In genomic region chr17:42407289-42407836, GRCh38 we compare ENCODE assay signal across 1 cellular context.
TF ChIP-seq lines count a peak whose summit lies in the region.

No MANE protein-coding gene starts in this region.

TF ChIP-seq in HepG2, 621 proteins besides CTCF, POLR2A, EP300 and RAD21 (continued from another document and continues in another):
- TF ChIP-seq, protein P1, sequence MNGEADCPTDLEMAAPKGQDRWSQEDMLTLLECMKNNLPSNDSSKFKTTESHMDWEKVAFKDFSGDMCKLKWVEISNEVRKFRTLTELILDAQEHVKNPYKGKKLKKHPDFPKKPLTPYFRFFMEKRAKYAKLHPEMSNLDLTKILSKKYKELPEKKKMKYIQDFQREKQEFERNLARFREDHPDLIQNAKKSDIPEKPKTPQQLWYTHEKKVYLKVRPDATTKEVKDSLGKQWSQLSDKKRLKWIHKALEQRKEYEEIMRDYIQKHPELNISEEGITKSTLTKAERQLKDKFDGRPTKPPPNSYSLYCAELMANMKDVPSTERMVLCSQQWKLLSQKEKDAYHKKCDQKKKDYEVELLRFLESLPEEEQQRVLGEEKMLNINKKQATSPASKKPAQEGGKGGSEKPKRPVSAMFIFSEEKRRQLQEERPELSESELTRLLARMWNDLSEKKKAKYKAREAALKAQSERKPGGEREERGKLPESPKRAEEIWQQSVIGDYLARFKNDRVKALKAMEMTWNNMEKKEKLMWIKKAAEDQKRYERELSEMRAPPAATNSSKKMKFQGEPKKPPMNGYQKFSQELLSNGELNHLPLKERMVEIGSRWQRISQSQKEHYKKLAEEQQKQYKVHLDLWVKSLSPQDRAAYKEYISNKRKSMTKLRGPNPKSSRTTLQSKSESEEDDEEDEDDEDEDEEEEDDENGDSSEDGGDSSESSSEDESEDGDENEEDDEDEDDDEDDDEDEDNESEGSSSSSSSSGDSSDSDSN (CRISPR knock-in tag; IDR thresholded peaks at IDR 0.05): no peak
- TF ChIP-seq MLLT10 (CRISPR knock-in tag; IDR thresholded peaks at IDR 0.05) (no peak), SOX13 (IDR thresholded peaks at IDR 0.05) (no peak), SOX13 (CRISPR knock-in tag; conservative IDR thresholded peaks at IDR 0.05 in 1 of 2, IDR thresholded peaks at IDR 0.05 in 1 of 2) (no peak), FUBP1 (CRISPR knock-in tag; IDR thresholded peaks at IDR 0.05; ENCODE audit: borderline replicate concordance) (no peak), ZFP37 (CRISPR knock-in tag; IDR thresholded peaks at IDR 0.05; ENCODE audit: borderline replicate concordance) (no peak), TERF1 (CRISPR knock-in tag; IDR thresholded peaks at IDR 0.05) (no peak), RNF2 (conservative IDR thresholded peaks at IDR 0.05; ENCODE audit: low read depth) (no peak), ZBTB8A (CRISPR knock-in tag; IDR thresholded peaks at IDR 0.05; ENCODE audit: borderline replicate concordance, low read depth) (no peak), GATAD1 (CRISPR knock-in tag; IDR thresholded peaks at IDR 0.05) (0 out of 2 replicates have a peak, but pooled peaks have one; percentile 43), ZNF788 (CRISPR knock-in tag; IDR thresholded peaks at IDR 0.05; ENCODE audit: borderline replicate concordance) (no peak), MEF2D (CRISPR knock-in tag; IDR thresholded peaks at IDR 0.05) (no peak), ZNF234 (CRISPR knock-in tag; conservative IDR thresholded peaks at IDR 0.05) (no peak), ZNF878 (CRISPR knock-in tag; IDR thresholded peaks at IDR 0.05) (no peak), ZNF235 (CRISPR knock-in tag; IDR thresholded peaks at IDR 0.05; ENCODE audit: borderline replicate concordance) (no peak), SMARCC2 (IDR thresholded peaks at IDR 0.05) (no peak), NPAS2 (CRISPR knock-in tag; IDR thresholded peaks at IDR 0.05; ENCODE audit: borderline replicate concordance) (no peak), ZKSCAN8 (CRISPR knock-in tag; IDR thresholded peaks at IDR 0.05; ENCODE audit: borderline replicate concordance) (no peak), HOXA3 (CRISPR knock-in tag; IDR thresholded peaks at IDR 0.05) (no peak), SAP130 (CRISPR knock-in tag; IDR thresholded peaks at IDR 0.05; ENCODE audit: low read depth) (0 out of 2 replicates have a peak, but pooled peaks have one; percentile 25), MBNL3 (CRISPR knock-in tag; conservative IDR thresholded peaks at IDR 0.05) (no peak), ZNF446 (CRISPR knock-in tag; IDR thresholded peaks at IDR 0.05) (no peak), NR0B2 (CRISPR knock-in tag; IDR thresholded peaks at IDR 0.05) (no peak), ETV6 (CRISPR knock-in tag; conservative IDR thresholded peaks at IDR 0.05) (no peak), TP53 (CRISPR knock-in tag; conservative IDR thresholded peaks at IDR 0.05) (no peak), IKZF4 (CRISPR knock-in tag; IDR thresholded peaks at IDR 0.05; ENCODE audit: borderline replicate concordance, low read depth, not compliant biosample characterization) (no peak), HHEX (CRISPR knock-in tag; IDR thresholded peaks at IDR 0.05) (no peak), ZNF564 (CRISPR knock-in tag; IDR thresholded peaks at IDR 0.05) (no peak), ZNF552 (CRISPR knock-in tag; IDR thresholded peaks at IDR 0.05; ENCODE audit: borderline replicate concordance) (no peak), MTF2 (CRISPR knock-in tag; IDR thresholded peaks at IDR 0.05; ENCODE audit: borderline replicate concordance) (no peak), ZNF800 (CRISPR knock-in tag; IDR thresholded peaks at IDR 0.05) (no peak), RXRA (CRISPR knock-in tag; IDR thresholded peaks at IDR 0.05) (no peak), ZSCAN22 (CRISPR knock-in tag; IDR thresholded peaks at IDR 0.05) (no peak), ZNF7 (CRISPR knock-in tag; IDR thresholded peaks at IDR 0.05) (no peak), HMG20A (CRISPR knock-in tag; IDR thresholded peaks at IDR 0.05; ENCODE audit: borderline replicate concordance) (no peak), ZKSCAN1 (IDR thresholded peaks at IDR 0.05; ENCODE audit: low read length) (no peak), SNRNP70 (IDR thresholded peaks at IDR 0.05; ENCODE audit: low read depth, low read length) (no peak), MXD3 (CRISPR knock-in tag; IDR thresholded peaks at IDR 0.05) (no peak)
- TF ChIP-seq, protein P2, sequence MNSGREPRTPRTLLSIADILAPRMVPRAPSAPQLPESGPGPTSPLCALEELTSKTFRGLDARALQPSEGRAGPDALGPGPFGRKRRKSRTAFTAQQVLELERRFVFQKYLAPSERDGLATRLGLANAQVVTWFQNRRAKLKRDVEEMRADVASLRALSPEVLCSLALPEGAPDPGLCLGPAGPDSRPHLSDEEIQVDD (CRISPR knock-in tag; IDR thresholded peaks at IDR 0.05; ENCODE audit: borderline replicate concordance): no peak
- TF ChIP-seq, protein P3, sequence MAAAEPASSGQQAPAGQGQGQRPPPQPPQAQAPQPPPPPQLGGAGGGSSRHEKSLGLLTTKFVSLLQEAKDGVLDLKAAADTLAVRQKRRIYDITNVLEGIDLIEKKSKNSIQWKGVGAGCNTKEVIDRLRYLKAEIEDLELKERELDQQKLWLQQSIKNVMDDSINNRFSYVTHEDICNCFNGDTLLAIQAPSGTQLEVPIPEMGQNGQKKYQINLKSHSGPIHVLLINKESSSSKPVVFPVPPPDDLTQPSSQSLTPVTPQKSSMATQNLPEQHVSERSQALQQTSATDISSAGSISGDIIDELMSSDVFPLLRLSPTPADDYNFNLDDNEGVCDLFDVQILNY (CRISPR knock-in tag; conservative IDR thresholded peaks at IDR 0.05): no peak
- TF ChIP-seq, protein P4, sequence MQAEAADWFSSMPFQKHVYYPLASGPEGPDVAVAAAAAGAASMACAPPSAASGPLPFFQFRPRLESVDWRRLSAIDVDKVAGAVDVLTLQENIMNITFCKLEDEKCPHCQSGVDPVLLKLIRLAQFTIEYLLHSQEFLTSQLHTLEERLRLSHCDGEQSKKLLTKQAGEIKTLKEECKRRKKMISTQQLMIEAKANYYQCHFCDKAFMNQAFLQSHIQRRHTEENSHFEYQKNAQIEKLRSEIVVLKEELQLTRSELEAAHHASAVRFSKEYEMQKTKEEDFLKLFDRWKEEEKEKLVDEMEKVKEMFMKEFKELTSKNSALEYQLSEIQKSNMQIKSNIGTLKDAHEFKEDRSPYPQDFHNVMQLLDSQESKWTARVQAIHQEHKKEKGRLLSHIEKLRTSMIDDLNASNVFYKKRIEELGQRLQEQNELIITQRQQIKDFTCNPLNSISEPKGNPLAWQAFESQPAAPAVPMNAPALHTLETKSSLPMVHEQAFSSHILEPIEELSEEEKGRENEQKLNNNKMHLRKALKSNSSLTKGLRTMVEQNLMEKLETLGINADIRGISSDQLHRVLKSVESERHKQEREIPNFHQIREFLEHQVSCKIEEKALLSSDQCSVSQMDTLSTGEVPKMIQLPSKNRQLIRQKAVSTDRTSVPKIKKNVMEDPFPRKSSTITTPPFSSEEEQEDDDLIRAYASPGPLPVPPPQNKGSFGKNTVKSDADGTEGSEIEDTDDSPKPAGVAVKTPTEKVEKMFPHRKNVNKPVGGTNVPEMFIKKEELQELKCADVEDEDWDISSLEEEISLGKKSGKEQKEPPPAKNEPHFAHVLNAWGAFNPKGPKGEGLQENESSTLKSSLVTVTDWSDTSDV (CRISPR knock-in tag; IDR thresholded peaks at IDR 0.05): no peak
- TF ChIP-seq, protein P5, sequence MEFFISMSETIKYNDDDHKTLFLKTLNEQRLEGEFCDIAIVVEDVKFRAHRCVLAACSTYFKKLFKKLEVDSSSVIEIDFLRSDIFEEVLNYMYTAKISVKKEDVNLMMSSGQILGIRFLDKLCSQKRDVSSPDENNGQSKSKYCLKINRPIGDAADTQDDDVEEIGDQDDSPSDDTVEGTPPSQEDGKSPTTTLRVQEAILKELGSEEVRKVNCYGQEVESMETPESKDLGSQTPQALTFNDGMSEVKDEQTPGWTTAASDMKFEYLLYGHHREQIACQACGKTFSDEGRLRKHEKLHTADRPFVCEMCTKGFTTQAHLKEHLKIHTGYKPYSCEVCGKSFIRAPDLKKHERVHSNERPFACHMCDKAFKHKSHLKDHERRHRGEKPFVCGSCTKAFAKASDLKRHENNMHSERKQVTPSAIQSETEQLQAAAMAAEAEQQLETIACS (CRISPR knock-in tag; IDR thresholded peaks at IDR 0.05): no peak
- TF ChIP-seq, protein P6, sequence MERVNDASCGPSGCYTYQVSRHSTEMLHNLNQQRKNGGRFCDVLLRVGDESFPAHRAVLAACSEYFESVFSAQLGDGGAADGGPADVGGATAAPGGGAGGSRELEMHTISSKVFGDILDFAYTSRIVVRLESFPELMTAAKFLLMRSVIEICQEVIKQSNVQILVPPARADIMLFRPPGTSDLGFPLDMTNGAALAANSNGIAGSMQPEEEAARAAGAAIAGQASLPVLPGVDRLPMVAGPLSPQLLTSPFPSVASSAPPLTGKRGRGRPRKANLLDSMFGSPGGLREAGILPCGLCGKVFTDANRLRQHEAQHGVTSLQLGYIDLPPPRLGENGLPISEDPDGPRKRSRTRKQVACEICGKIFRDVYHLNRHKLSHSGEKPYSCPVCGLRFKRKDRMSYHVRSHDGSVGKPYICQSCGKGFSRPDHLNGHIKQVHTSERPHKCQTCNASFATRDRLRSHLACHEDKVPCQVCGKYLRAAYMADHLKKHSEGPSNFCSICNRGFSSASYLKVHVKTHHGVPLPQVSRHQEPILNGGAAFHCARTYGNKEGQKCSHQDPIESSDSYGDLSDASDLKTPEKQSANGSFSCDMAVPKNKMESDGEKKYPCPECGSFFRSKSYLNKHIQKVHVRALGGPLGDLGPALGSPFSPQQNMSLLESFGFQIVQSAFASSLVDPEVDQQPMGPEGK (CRISPR knock-in tag; IDR thresholded peaks at IDR 0.05): no peak
- TF ChIP-seq, protein P7, sequence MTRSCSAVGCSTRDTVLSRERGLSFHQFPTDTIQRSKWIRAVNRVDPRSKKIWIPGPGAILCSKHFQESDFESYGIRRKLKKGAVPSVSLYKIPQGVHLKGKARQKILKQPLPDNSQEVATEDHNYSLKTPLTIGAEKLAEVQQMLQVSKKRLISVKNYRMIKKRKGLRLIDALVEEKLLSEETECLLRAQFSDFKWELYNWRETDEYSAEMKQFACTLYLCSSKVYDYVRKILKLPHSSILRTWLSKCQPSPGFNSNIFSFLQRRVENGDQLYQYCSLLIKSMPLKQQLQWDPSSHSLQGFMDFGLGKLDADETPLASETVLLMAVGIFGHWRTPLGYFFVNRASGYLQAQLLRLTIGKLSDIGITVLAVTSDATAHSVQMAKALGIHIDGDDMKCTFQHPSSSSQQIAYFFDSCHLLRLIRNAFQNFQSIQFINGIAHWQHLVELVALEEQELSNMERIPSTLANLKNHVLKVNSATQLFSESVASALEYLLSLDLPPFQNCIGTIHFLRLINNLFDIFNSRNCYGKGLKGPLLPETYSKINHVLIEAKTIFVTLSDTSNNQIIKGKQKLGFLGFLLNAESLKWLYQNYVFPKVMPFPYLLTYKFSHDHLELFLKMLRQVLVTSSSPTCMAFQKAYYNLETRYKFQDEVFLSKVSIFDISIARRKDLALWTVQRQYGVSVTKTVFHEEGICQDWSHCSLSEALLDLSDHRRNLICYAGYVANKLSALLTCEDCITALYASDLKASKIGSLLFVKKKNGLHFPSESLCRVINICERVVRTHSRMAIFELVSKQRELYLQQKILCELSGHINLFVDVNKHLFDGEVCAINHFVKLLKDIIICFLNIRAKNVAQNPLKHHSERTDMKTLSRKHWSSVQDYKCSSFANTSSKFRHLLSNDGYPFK (CRISPR knock-in tag; IDR thresholded peaks at IDR 0.05; ENCODE audit: borderline replicate concordance): no peak
- TF ChIP-seq, protein P8, sequence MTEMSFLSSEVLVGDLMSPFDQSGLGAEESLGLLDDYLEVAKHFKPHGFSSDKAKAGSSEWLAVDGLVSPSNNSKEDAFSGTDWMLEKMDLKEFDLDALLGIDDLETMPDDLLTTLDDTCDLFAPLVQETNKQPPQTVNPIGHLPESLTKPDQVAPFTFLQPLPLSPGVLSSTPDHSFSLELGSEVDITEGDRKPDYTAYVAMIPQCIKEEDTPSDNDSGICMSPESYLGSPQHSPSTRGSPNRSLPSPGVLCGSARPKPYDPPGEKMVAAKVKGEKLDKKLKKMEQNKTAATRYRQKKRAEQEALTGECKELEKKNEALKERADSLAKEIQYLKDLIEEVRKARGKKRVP (CRISPR knock-in tag; IDR thresholded peaks at IDR 0.05): no peak
